8 cellular contexts compared by ENCODE assay signal in the genomic region with DNA sequence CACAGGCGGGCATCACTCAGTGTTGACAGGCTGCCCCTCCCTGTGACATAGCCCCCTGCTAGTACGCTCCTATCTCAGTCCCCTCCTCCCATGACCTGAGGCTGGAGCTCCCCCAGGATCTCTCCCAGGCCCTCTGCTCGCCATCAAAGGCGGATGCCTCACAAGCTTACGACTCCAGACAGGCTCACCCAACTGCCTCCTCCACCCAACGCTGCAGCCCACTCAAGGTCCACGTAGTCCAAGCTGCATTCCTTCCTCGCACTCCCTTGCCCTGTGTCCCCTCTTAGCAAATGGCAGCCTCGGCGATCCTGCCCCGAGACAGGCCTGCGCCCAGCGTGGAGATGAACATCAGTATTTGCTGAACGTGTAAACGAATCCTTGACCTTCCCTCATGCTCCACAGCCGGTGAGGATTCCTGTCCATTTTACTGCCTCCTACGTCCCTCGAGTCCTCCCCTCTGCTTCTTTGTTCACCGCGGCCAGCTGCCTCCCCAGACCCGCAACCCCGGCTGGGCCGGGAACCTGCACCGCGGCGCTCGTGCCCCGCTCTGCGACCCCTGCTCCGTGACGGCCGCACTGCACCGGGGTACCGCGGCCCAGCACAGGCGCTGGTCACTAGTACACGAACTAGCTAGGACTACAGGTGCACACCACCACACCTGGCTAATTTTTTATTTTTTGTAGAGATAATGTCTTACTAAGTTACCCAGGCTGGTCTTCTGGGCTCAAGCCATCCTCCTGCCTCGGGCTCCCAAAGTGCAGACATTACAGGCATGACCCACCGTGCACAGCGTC. TPM values are rescaled to one million over a fixed set of nuclear protein-coding genes. Genes with fewer than 3 reads are reported as not detected.
DNase-seq lines count a peak whose midpoint lies in the region; ATAC-seq and TF ChIP-seq lines count a peak whose summit lies in the region.

No MANE protein-coding gene starts in this region.

- H3K27me3 ChIP-seq in hepatocyte, result no peaks in the 10 kb centered on the region

- H3K4me2 ChIP-seq in hepatocyte, result peak overlapping the region; percentile 84

- peak overlapping the region; percentile 79 for H2AFZ ChIP-seq in hepatocyte

- H3K36me3 ChIP-seq in hepatocyte (replicated peaks; ENCODE audit: insufficient read depth, low read depth), result no peaks in the 10 kb centered on the region

- no peaks in the 10 kb centered on the region for H4K20me1 ChIP-seq in hepatocyte (ENCODE audit: insufficient read depth, poor library complexity, severe bottlenecking)

- peak overlapping the region; percentile 17 for H3K27ac ChIP-seq in hepatocyte

- H3K9me3 ChIP-seq in hepatocyte (ENCODE audit: low read depth), result no peaks in the 10 kb centered on the region

- peak; percentile 19 for DNase-seq in activated CD4-positive, alpha-beta T cell treated with anti-CD3 and anti-CD28 coated beads for 36 hours
- no peak for DNase-seq in activated CD4-positive, alpha-beta T cell treated with anti-CD3 and anti-CD28 coated beads for 4 hours
- DNase-seq in WTC11 (ENCODE audit: low spot score), result peak; percentile 44
- no peak for DNase-seq in hepatocyte (ENCODE audit: low spot score)
- DNase-seq in stimulated activated effector memory CD8-positive, alpha-beta T cell treated with anti-CD3 and anti-CD28 coated beads, Interleukin-12 subunit alpha, Interleukin-12 subunit beta, amount 100 ng/mL, for 72 hours (ENCODE audit: low spot score in 2 of 2), result no peak
- DNase-seq in retina, result no peak

- POLR2A ChIA-PET in activated CD4-positive, alpha-beta T cell treated with anti-CD3 and anti-CD28 coated beads for 36 hours (lab: Charles Lee), result interaction anchor here (0.7 to 1.1 kb wide), 4 partner anchors 13 to 47 kb away, joined by 4 to 5 read pairs (median 4); a partner anchor contains a TSS
- POLR2A ChIA-PET in WTC11 (lab: Charles Lee), result interaction anchor here (0.7 to 2.9 kb wide), 3 partner anchors 13 to 67 kb away, joined by 3 to 17 read pairs (median 3); a partner anchor contains a TSS

- H3K4me3 ChIP-seq in hepatocyte, result peak overlapping the region; percentile 28

- TF ChIP-seq CTCF in WTC11 (IDR thresholded peaks at IDR 0.05) (no peak), hepatocyte (IDR thresholded peaks at IDR 0.05; ENCODE audit: poor library complexity) (no peak)

- peak; percentile 1 for ATAC-seq in activated CD4-positive, alpha-beta T cell treated with anti-CD3 and anti-CD28 coated beads for 36 hours
- ATAC-seq in HG03108 (IDR thresholded peaks at IDR 0.05; ENCODE audit: unreplicated experiment), result peak; percentile 10
- ATAC-seq in WTC11, result peak; percentile 20
- peak; percentile 35 for ATAC-seq in stimulated activated effector memory CD8-positive, alpha-beta T cell treated with anti-CD3 and anti-CD28 coated beads, Interleukin-12 subunit alpha, Interleukin-12 subunit beta, amount 100 ng/mL, for 72 hours
- ATAC-seq in HG02763 (IDR thresholded peaks at IDR 0.05; ENCODE audit: unreplicated experiment), result no peak

- H3K36me3 Mint-ChIP-seq in activated CD4-positive, alpha-beta T cell treated with anti-CD3 and anti-CD28 coated beads for 36 hours (ENCODE audit: low read depth), result peaks cover 14% of the 10 kb centered on the region
- peaks cover 12% of the 10 kb centered on the region for H3K36me3 Mint-ChIP-seq in WTC11
- H3K36me3 Mint-ChIP-seq in stimulated activated effector memory CD8-positive, alpha-beta T cell treated with anti-CD3 and anti-CD28 coated beads, Interleukin-12 subunit alpha, Interleukin-12 subunit beta, amount 100 ng/mL, for 72 hours, result peaks cover 8% of the 10 kb centered on the region

- peak overlapping the region; percentile 96 for H3K4me3 Mint-ChIP-seq in activated CD4-positive, alpha-beta T cell treated with anti-CD3 and anti-CD28 coated beads for 36 hours
- H3K4me3 Mint-ChIP-seq in WTC11, result peak overlapping the region; percentile 77
- H3K4me3 Mint-ChIP-seq in stimulated activated effector memory CD8-positive, alpha-beta T cell treated with anti-CD3 and anti-CD28 coated beads, Interleukin-12 subunit alpha, Interleukin-12 subunit beta, amount 100 ng/mL, for 72 hours, result peak overlapping the region; percentile 91

- H3K4me1 Mint-ChIP-seq in activated CD4-positive, alpha-beta T cell treated with anti-CD3 and anti-CD28 coated beads for 36 hours, result peaks cover 30% of the 10 kb centered on the region
- peaks cover 49% of the 10 kb centered on the region for H3K4me1 Mint-ChIP-seq in WTC11
- H3K4me1 Mint-ChIP-seq in stimulated activated effector memory CD8-positive, alpha-beta T cell treated with anti-CD3 and anti-CD28 coated beads, Interleukin-12 subunit alpha, Interleukin-12 subunit beta, amount 100 ng/mL, for 72 hours, result peaks cover 43% of the 10 kb centered on the region

- intact Hi-C loops in activated CD4-positive, alpha-beta T cell treated with anti-CD3 and anti-CD28 coated beads for 36 hours (cut with DNase I, micrococcal nuclease), result loop anchor here (2.0 kb wide), 2 partner anchors 39 to 425 kb away; a partner anchor contains a TSS

- peak overlapping the region; percentile 41 for H3K27ac Mint-ChIP-seq in activated CD4-positive, alpha-beta T cell treated with anti-CD3 and anti-CD28 coated beads for 36 hours
- H3K27ac Mint-ChIP-seq in WTC11, result peak overlapping the region; percentile 4
- peak overlapping the region; percentile 90 for H3K27ac Mint-ChIP-seq in stimulated activated effector memory CD8-positive, alpha-beta T cell treated with anti-CD3 and anti-CD28 coated beads, Interleukin-12 subunit alpha, Interleukin-12 subunit beta, amount 100 ng/mL, for 72 hours

- CTCF ChIA-PET in activated CD4-positive, alpha-beta T cell treated with anti-CD3 and anti-CD28 coated beads for 36 hours (lab: Charles Lee), result interaction anchor here (0.6 to 0.9 kb wide), 3 partner anchors 11 to 67 kb away, joined by 3 to 4 read pairs (median 3); no protein-coding TSS in a partner anchor
- CTCF ChIA-PET in WTC11 (lab: Charles Lee), result interaction anchor here (0.6 to 2.7 kb wide), 8 partner anchors 13 to 128 kb away, joined by 3 to 12 read pairs (median 7); a partner anchor contains a TSS

- peaks cover 2% of the 10 kb centered on the region for H3K27me3 Mint-ChIP-seq in activated CD4-positive, alpha-beta T cell treated with anti-CD3 and anti-CD28 coated beads for 36 hours
- no peaks in the 10 kb centered on the region; the same call in 1 of the 2 replicates for H3K27me3 Mint-ChIP-seq in WTC11 (ENCODE audit: low read depth)

- peaks cover 23% of the 10 kb centered on the region for H3K4me1 ChIP-seq in hepatocyte (ENCODE audit: insufficient read depth)

- H3K9me3 Mint-ChIP-seq in activated CD4-positive, alpha-beta T cell treated with anti-CD3 and anti-CD28 coated beads for 36 hours (ENCODE audit: low read depth), result no peaks in the 10 kb centered on the region
- no peaks in the 10 kb centered on the region for H3K9me3 Mint-ChIP-seq in WTC11
- no peaks in the 10 kb centered on the region for H3K9me3 Mint-ChIP-seq in stimulated activated effector memory CD8-positive, alpha-beta T cell treated with anti-CD3 and anti-CD28 coated beads, Interleukin-12 subunit alpha, Interleukin-12 subunit beta, amount 100 ng/mL, for 72 hours

- no peaks in the 10 kb centered on the region for H3K9me2 ChIP-seq in hepatocyte (replicated peaks; ENCODE audit: insufficient read depth)

- H3K79me2 ChIP-seq in hepatocyte, result peaks cover 35% of the 10 kb centered on the region

- 8% methylated on average over 40 of the region's 40 CpGs for WGBS in hepatocyte (ENCODE audit: low lambda C conversion rate, missing lambda C conversion rate)

TF ChIP-seq in WTC11, 78 proteins besides CTCF, POLR2A, EP300 and RAD21 (continues in another document):
- TF ChIP-seq SMAD4 (CRISPR knock-in tag; IDR thresholded peaks at IDR 0.05) (no peak), NR1H2 (CRISPR knock-in tag; IDR thresholded peaks at IDR 0.05) (no peak; the same call in 1 of the 2 replicates), PRRX2 (CRISPR knock-in tag; IDR thresholded peaks at IDR 0.05) (no peak), ATF1 (CRISPR knock-in tag; IDR thresholded peaks at IDR 0.05) (no peak), ESRRA (CRISPR knock-in tag; IDR thresholded peaks at IDR 0.05; ENCODE audit: borderline replicate concordance) (no peak), NFATC4 (CRISPR knock-in tag; IDR thresholded peaks at IDR 0.05) (no peak), JUN (CRISPR knock-in tag; IDR thresholded peaks at IDR 0.05) (0 out of 2 replicates have a peak, but pooled peaks have one; percentile 65), ETV6 (CRISPR knock-in tag; IDR thresholded peaks at IDR 0.05) (peak; percentile 7; the same call in 1 of the 2 replicates), OVOL2 (CRISPR knock-in tag; IDR thresholded peaks at IDR 0.05; ENCODE audit: borderline replicate concordance) (no peak)

RNA-seq across cellular contexts. Expression of a gene that starts 0.8 kb away (rescaled TPM):
- total RNA-seq in activated CD4-positive, alpha-beta T cell treated with anti-CD3 and anti-CD28 coated beads for 36 hours, result 10 to 100 TPM; 31.0 to 49.3 TPM
- 68.0 to 86.5 TPM (median 83.1 TPM) in 3 replicates for total RNA-seq in WTC11 (2021)
- total RNA-seq in hepatocyte, result 66.9 and 74.7 TPM in 2 replicates
- polyA plus RNA-seq in hepatocyte, result 63.6 and 69.1 TPM in 2 replicates

RNA-seq across cellular contexts. Expression of a gene that starts 17.1 kb away (rescaled TPM):
- total RNA-seq in activated CD4-positive, alpha-beta T cell treated with anti-CD3 and anti-CD28 coated beads for 36 hours, result 10 to 100 TPM; 12.9 to 17.3 TPM
- total RNA-seq in WTC11 (2021), result 17.6 to 19.3 TPM (median 18.3 TPM) in 3 replicates
- total RNA-seq in hepatocyte, result 49.9 and 62.4 TPM in 2 replicates
- polyA plus RNA-seq in hepatocyte, result 75.1 and 75.3 TPM in 2 replicates

RNA-seq across cellular contexts. Expression of a gene that starts 17.4 kb away (rescaled TPM):
- 10 to 100 TPM; 25.5 to 26.1 TPM for total RNA-seq in activated CD4-positive, alpha-beta T cell treated with anti-CD3 and anti-CD28 coated beads for 36 hours
- total RNA-seq in WTC11 (2021), result 16.9 to 21.3 TPM (median 17.1 TPM) in 3 replicates
- total RNA-seq in hepatocyte, result 25.4 and 37.6 TPM in 2 replicates
- 36.9 and 39.0 TPM in 2 replicates for polyA plus RNA-seq in hepatocyte

RNA-seq across cellular contexts. Expression of a gene that starts 39.2 kb away (rescaled TPM):
- total RNA-seq in activated CD4-positive, alpha-beta T cell treated with anti-CD3 and anti-CD28 coated beads for 36 hours, result 10 to 100 TPM; 84.9 to 98.4 TPM
- total RNA-seq in WTC11 (2021), result 79.2 to 85.4 TPM (median 79.7 TPM) in 3 replicates
- 81.6 and 82.9 TPM in 2 replicates for total RNA-seq in hepatocyte
- 118 and 122 TPM in 2 replicates for polyA plus RNA-seq in hepatocyte

RNA-seq across cellular contexts. Expression of a gene that starts 46.8 kb away (rescaled TPM):
- total RNA-seq in activated CD4-positive, alpha-beta T cell treated with anti-CD3 and anti-CD28 coated beads for 36 hours, result not detected
- not detected in 3 replicates for total RNA-seq in WTC11 (2021)
- not detected in 2 replicates for total RNA-seq in hepatocyte
- not detected in 2 replicates for polyA plus RNA-seq in hepatocyte

Comparison
In these comparisons a context has a peak if more than half of its experiments do, and no peak if none do; other contexts are left out.
1. DNase-seq: peak in activated CD4-positive, alpha-beta T cell treated with anti-CD3 and anti-CD28 coated beads for 36 hours (single experiment) and WTC11 (single experiment); none in activated CD4-positive, alpha-beta T cell treated with anti-CD3 and anti-CD28 coated beads for 4 hours (0 of 2), hepatocyte (single experiment), stimulated activated effector memory CD8-positive, alpha-beta T cell treated with anti-CD3 and anti-CD28 coated beads, Interleukin-12 subunit alpha, Interleukin-12 subunit beta, amount 100 ng/mL, for 72 hours (0 of 2) and retina (single experiment).
2. H3K27ac Mint-ChIP-seq: peak in every context shown above with its lines; median percentile 90 in stimulated activated effector memory CD8-positive, alpha-beta T cell treated with anti-CD3 and anti-CD28 coated beads, Interleukin-12 subunit alpha, Interleukin-12 subunit beta, amount 100 ng/mL, for 72 hours; 41 in activated CD4-positive, alpha-beta T cell treated with anti-CD3 and anti-CD28 coated beads for 36 hours; 4 in WTC11.
3. Peak in every context shown above with its lines, with median percentiles within 50 percentile points of each other: H3K4me3 Mint-ChIP-seq.